Comparison of ENCODE assay signal across 19 cellular contexts in genomic region chr1:19909392-19909791, GRCh38. TPM values are rescaled to one million over a fixed set of nuclear protein-coding genes. Genes with fewer than 3 reads are reported as not detected.
A peak's percentile ranks its signal among the peaks of the same experiment; 100 is the strongest.
DNase-seq lines count a peak whose midpoint lies in the region; TF ChIP-seq lines count a peak whose summit lies in the region.
"Had no signal": no experiment of that assay in that cellular context is flagged by ENCODE, and none has a peak within 500 bp of the region (broad histone marks: within the 10 kb centered on the region; RNA-seq: fewer than 3 reads in every experiment).

No MANE protein-coding gene starts in this region.

- intact Hi-C loops in MCF 10A (cut with micrococcal nuclease) = no loop called here
- intact Hi-C loops in mammary epithelial cell (cut with micrococcal nuclease) = no loop called here
- intact Hi-C loops in prostate gland (cut with DNase I) = no loop called here

- no peaks in the 10 kb centered on the region for H3K9me2 ChIP-seq in SK-N-SH

- H3K9me3 ChIP-seq in mammary epithelial cell (replicated peaks; ENCODE audit: insufficient read depth, low read length) (no peaks in the 10 kb centered on the region), prostate gland (no peaks in the 10 kb centered on the region), SK-N-SH (no peaks in the 10 kb centered on the region), right atrium auricular region (no peaks in the 10 kb centered on the region)
- H3K9me3 ChIP-seq: HAP-1 had no signal

- POLR2A ChIA-PET in MCF 10A (lab: Yijun Ruan, JAX) (no interaction called here), SK-N-SH (lab: Yijun Ruan, JAX) (no interaction called here)

- 97% methylated on average over 5 of the region's 5 CpGs for WGBS in mammary epithelial cell (ENCODE audit: low coverage, missing lambda C conversion rate)
- 64% methylated on average over 5 of the region's 5 CpGs for WGBS in prostate gland
- 89% methylated on average over 5 of the region's 5 CpGs for WGBS in SK-N-SH (ENCODE audit: low lambda C conversion rate)

- peaks cover 3% of the 10 kb centered on the region for H3K79me2 ChIP-seq in mammary epithelial cell (ENCODE audit: insufficient read depth, low read length)
- no peaks in the 10 kb centered on the region for H3K79me2 ChIP-seq in SK-N-SH (ENCODE audit: insufficient read depth)

- CTCF ChIA-PET in MCF 10A (lab: Yijun Ruan, JAX) (interaction anchor here (1.5 to 2.2 kb wide), 2 partner anchors 243 to 585 kb away, joined by 3 to 6 read pairs; no protein-coding TSS in a partner anchor), mammary epithelial cell (lab: Charles Lee; ENCODE audit: low non-redundant PET) (no interaction called here), SK-N-SH (lab: Yijun Ruan, JAX) (interaction anchor here (1.2 to 14.7 kb wide), 3 partner anchors 10 to 246 kb away, joined by 3 to 243 read pairs (median 3); no protein-coding TSS in a partner anchor)

- H3K27ac ChIP-seq in mammary epithelial cell (ENCODE audit: insufficient read depth, low read depth, low read length) = no peak overlapping the region
- H3K27ac ChIP-seq in prostate gland = peak overlapping the region; percentile 55 to 59
- H3K27ac ChIP-seq in SK-N-SH (ENCODE audit: low read depth in 2 of 2, low read length in 1 of 2) = no peak overlapping the region
- no peak overlapping the region for H3K27ac ChIP-seq in right atrium auricular region
- H3K27ac ChIP-seq: 22Rv1 had no signal

- no peak overlapping the region for H3K4me3 Mint-ChIP-seq in MCF 10A (ENCODE audit: unreplicated experiment)
- H3K4me3 Mint-ChIP-seq: CD14-positive monocyte; CD8-positive, alpha-beta T cell had no signal

- H3K9me3 Mint-ChIP-seq in MCF 10A (ENCODE audit: unreplicated experiment) = no peaks in the 10 kb centered on the region
- H3K9me3 Mint-ChIP-seq: CD14-positive monocyte; CD8-positive, alpha-beta T cell had no signal

- BruUV-seq in MCF 10A (replicated peaks; lab: Mats Ljungman, UMichigan) (no TSS peak), mammary epithelial cell (replicated peaks; lab: Mats Ljungman, UMichigan) (no TSS peak)

- peaks cover 35% of the 10 kb centered on the region for H3K36me3 ChIP-seq in mammary epithelial cell (ENCODE audit: insufficient read depth, low read length)
- peaks cover 7 to 14% of the 10 kb centered on the region in 2 donors for H3K36me3 ChIP-seq in prostate gland
- peaks cover 45 to 90% of the 10 kb centered on the region in 2 experiments for H3K36me3 ChIP-seq in SK-N-SH (replicated peaks in 1 of 2; ENCODE audit: control insufficient read depth in 1 of 2, insufficient read depth in 2 of 2, low read length in 1 of 2)
- peaks cover 93% of the 10 kb centered on the region for H3K36me3 ChIP-seq in right atrium auricular region

- no peak overlapping the region for H3K4me2 ChIP-seq in mammary epithelial cell (ENCODE audit: insufficient read depth, low read depth, low read length)
- no peak overlapping the region for H3K4me2 ChIP-seq in SK-N-SH

- peaks cover 79% of the 10 kb centered on the region for H3K36me3 Mint-ChIP-seq in MCF 10A (ENCODE audit: insufficient read depth, unreplicated experiment)

- no peaks in the 10 kb centered on the region for H3K27me3 Mint-ChIP-seq in MCF 10A (ENCODE audit: insufficient read depth, unreplicated experiment)

- no peaks in the 10 kb centered on the region for H3K4me1 Mint-ChIP-seq in MCF 10A (ENCODE audit: insufficient read depth, unreplicated experiment)
- H3K4me1 Mint-ChIP-seq: CD14-positive monocyte had no signal

- H2AFZ ChIP-seq in mammary epithelial cell (ENCODE audit: low read depth, low read length) = no peak overlapping the region
- no peak overlapping the region for H2AFZ ChIP-seq in SK-N-SH (ENCODE audit: low read depth)

- DNase-seq in MCF 10A (ENCODE audit: unreplicated experiment) (no peak), mammary epithelial cell (no peak), islet precursor cell (peak; percentile 55), prostate gland (ENCODE audit: low spot score) (no peak), SK-N-SH (no peak), right atrium auricular region (ENCODE audit: low spot score) (no peak)
- DNase-seq in activated CD4-positive, alpha-beta T cell treated with anti-CD3 and anti-CD28 coated beads for 1 hour = no peak
- DNase-seq: CD8-positive, alpha-beta T cell; COR-L47; DMS153; DMS79 treated with DMSO at 0.1 percent for 48 hours; GDM1 had no signal

- H4K20me1 ChIP-seq in mammary epithelial cell (ENCODE audit: insufficient read depth, low read length) (no peaks in the 10 kb centered on the region), SK-N-SH (ENCODE audit: insufficient read depth) (no peaks in the 10 kb centered on the region)

- no peak for TF ChIP-seq POLR2A in prostate gland (IDR thresholded peaks at IDR 0.05)

- TF ChIP-seq CTCF in MCF 10A (IDR thresholded peaks at IDR 0.05; ENCODE audit: unreplicated experiment) (no peak), mammary epithelial cell (conservative IDR thresholded peaks at IDR 0.05 in 1 of 2, IDR thresholded peaks at IDR 0.05 in 1 of 2; ENCODE audit: extremely low read depth in 1 of 2, insufficient read depth in 1 of 2, low read depth in 1 of 2, low read length in 2 of 2) (no peak), prostate gland (IDR thresholded peaks at IDR 0.05) (no peak), SK-N-SH (IDR thresholded peaks at IDR 0.05) (no peak), right atrium auricular region (IDR thresholded peaks at IDR 0.05) (no peak)

- TF ChIP-seq RAD21 in SK-N-SH (IDR thresholded peaks at IDR 0.05; ENCODE audit: low read length) = no peak

- in situ Hi-C loops in mammary epithelial cell (cut with MboI; ENCODE audit: low sequenced_read_pairs in 2 of 2) = loop anchor here in 1 of 2 donors (25.0 kb wide), 2 partner anchors 253 to 578 kb away; partner anchors contain the start of gene CAMK2N1

- no peak overlapping the region for H3K9ac ChIP-seq in mammary epithelial cell (ENCODE audit: insufficient read depth, low read length)
- no peak overlapping the region for H3K9ac ChIP-seq in SK-N-SH

- no peak for TF ChIP-seq EP300 in SK-N-SH (IDR thresholded peaks at IDR 0.05; ENCODE audit: borderline replicate concordance in 1 of 2, low read depth in 1 of 2, low read length in 1 of 2)

- dilution Hi-C loops in mammary epithelial cell (cut with HindIII; ENCODE audit: low sequenced_read_pairs) = no loop called here

- H3K4me1 ChIP-seq in mammary epithelial cell (ENCODE audit: insufficient read depth, low read length) = peaks cover 3% of the 10 kb centered on the region
- no peaks in the 10 kb centered on the region for H3K4me1 ChIP-seq in prostate gland (replicated peaks)
- H3K4me1 ChIP-seq in SK-N-SH (ENCODE audit: control insufficient read depth in 1 of 2, insufficient read depth in 2 of 2, low read depth in 1 of 2, low read length in 1 of 2) = no peaks in the 10 kb centered on the region
- no peaks in the 10 kb centered on the region for H3K4me1 ChIP-seq in right atrium auricular region
- H3K4me1 ChIP-seq: HAP-1 had no signal

- H3K4me3 ChIP-seq in mammary epithelial cell (replicated peaks in 1 of 3; ENCODE audit: insufficient read depth in 1 of 3, low read depth in 2 of 3, low read length in 3 of 3) = no peak overlapping the region
- no peak overlapping the region for H3K4me3 ChIP-seq in prostate gland
- no peak overlapping the region for H3K4me3 ChIP-seq in SK-N-SH (ENCODE audit: low read depth in 2 of 2, low read length in 1 of 2)
- H3K4me3 ChIP-seq in right atrium auricular region = no peak overlapping the region
- H3K4me3 ChIP-seq: HAP-1 had no signal

- no peaks in the 10 kb centered on the region for H3K27me3 ChIP-seq in mammary epithelial cell (ENCODE audit: insufficient read depth, low read length)
- no peaks in the 10 kb centered on the region for H3K27me3 ChIP-seq in prostate gland (replicated peaks; ENCODE audit: insufficient read depth)
- no peaks in the 10 kb centered on the region for H3K27me3 ChIP-seq in SK-N-SH (ENCODE audit: insufficient read depth)
- H3K27me3 ChIP-seq in right atrium auricular region = no peaks in the 10 kb centered on the region

- H3F3A ChIP-seq in SK-N-SH (replicated peaks; ENCODE audit: insufficient read depth) = no peaks in the 10 kb centered on the region

- H3K27ac Mint-ChIP-seq in MCF 10A (ENCODE audit: low read depth, unreplicated experiment) = peak overlapping the region; percentile 16
- H3K27ac Mint-ChIP-seq: CD14-positive monocyte; CD8-positive, alpha-beta T cell had no signal

TF ChIP-seq in SK-N-SH, 30 proteins besides CTCF, POLR2A, EP300 and RAD21:
- TF ChIP-seq TAF1 (IDR thresholded peaks at IDR 0.05; ENCODE audit: borderline replicate concordance, low read depth, low read length) (no peak), RCOR1 (IDR thresholded peaks at IDR 0.05; ENCODE audit: low read length) (no peak), ELF1 (IDR thresholded peaks at IDR 0.05) (no peak), MAX (IDR thresholded peaks at IDR 0.05; ENCODE audit: low read depth) (no peak), FOXM1 (IDR thresholded peaks at IDR 0.05; ENCODE audit: low read depth) (no peak), MXI1 (IDR thresholded peaks at IDR 0.05; ENCODE audit: low read depth, low read length) (no peak)

RNA-seq across cellular contexts. Expression of gene PLA2G2E, which starts 14.0 kb away (rescaled TPM):
- total RNA-seq in MCF 10A (2022) (not detected in 2 replicates), mammary epithelial cell (not detected), prostate gland (not detected), right atrium auricular region (not detected)
- polyA plus RNA-seq in mammary epithelial cell (not detected), SK-N-SH (2012; rRNA removed) (not detected in 2 replicates)
- not detected for polyA minus RNA-seq in mammary epithelial cell
- polyA plus RNA-seq in SK-N-SH (2012; cell fraction: cytosol; rRNA removed) = not detected in 2 replicates
- not detected in 2 replicates for polyA plus RNA-seq in SK-N-SH (2012; cell fraction: nucleus; rRNA removed)
- total RNA-seq: A673; CD8-positive, alpha-beta T cell; H1; HT1080 had no signal
- polyA plus RNA-seq: BJ, CD14-positive monocyte, H1 had no signal

RNA-seq across cellular contexts. Expression of gene OTUD3, which starts 27.2 kb away (rescaled TPM):
- 11.6 and 12.0 TPM in 2 replicates for total RNA-seq in MCF 10A (2022)
- 10 to 100 TPM in 1 of 2 donors, 1 to 10 TPM in 1; 3.3 to 11.5 TPM for total RNA-seq in mammary epithelial cell
- 2.2 TPM for polyA plus RNA-seq in mammary epithelial cell
- 0.62 TPM for polyA minus RNA-seq in mammary epithelial cell
- total RNA-seq in prostate gland = 10 to 100 TPM in 1 of 2 donors, 1 to 10 TPM in 1; 5.3 to 16.5 TPM
- polyA plus RNA-seq in SK-N-SH (2012; rRNA removed) = 2.6 and 3.3 TPM in 2 replicates
- polyA plus RNA-seq in SK-N-SH (2012; cell fraction: cytosol; rRNA removed) = 2.6 TPM in 2 replicates
- 9.4 and 9.6 TPM in 2 replicates for polyA plus RNA-seq in SK-N-SH (2012; cell fraction: nucleus; rRNA removed)
- total RNA-seq in right atrium auricular region = 10 to 100 TPM in 1 of 2 donors, 1 to 10 TPM in 1; 2.4 to 31.6 TPM

Comparison
In these comparisons a context has a peak if more than half of its experiments do, and no peak if none do; other contexts are left out.
1. H3K27ac ChIP-seq: peak in prostate gland (2 of 2); none in mammary epithelial cell (single experiment), SK-N-SH (0 of 2) and right atrium auricular region (0 of 2).